ENCODE assay signal across 27 cellular contexts in genomic region chr1:54853793-54854370, GRCh38. TPM values are rescaled to one million over a fixed set of nuclear protein-coding genes. Genes with fewer than 3 reads are reported as not detected.
DNase-seq lines count a peak whose midpoint lies in the region; ATAC-seq, FAIRE-seq and TF ChIP-seq lines count a peak whose summit lies in the region.
"Had no signal": no experiment of that assay in that cellular context is flagged by ENCODE, and none has a peak within 500 bp of the region (broad histone marks: within the 10 kb centered on the region; RNA-seq: fewer than 3 reads in every experiment).

No MANE protein-coding gene starts in this region.

- H3K4me2 ChIP-seq in K562 (ENCODE audit: insufficient read depth, low read length) (no peak overlapping the region), neuronal stem cell (ENCODE audit: insufficient read depth, low read length, poor library complexity, severe bottlenecking) (no peak overlapping the region)

- H3K36me3 Mint-ChIP-seq in endothelial cell (ENCODE audit: low read depth, unreplicated experiment) (peaks cover 62% of the 10 kb centered on the region), CD14-positive monocyte (peaks cover 22 to 45% of the 10 kb centered on the region in 2 donors)
- peaks cover 66% of the 10 kb centered on the region for H3K36me3 Mint-ChIP-seq in activated CD4-positive, alpha-beta T cell treated with anti-CD3 and anti-CD28 coated beads, Interleukin-2, amount 10 ng/mL, durations not matched to agents 24 days and 14 days (ENCODE audit: low read depth)

- DNase-seq in K562 (ENCODE audit: extremely low read depth in 1 of 4, low spot score in 3 of 4) (no peak), endothelial cell (ENCODE audit: low spot score) (no peak), neuronal stem cell (ENCODE audit: low spot score) (no peak), medulla oblongata (ENCODE audit: extremely low spot score) (no peak), CD14-positive monocyte (ENCODE audit: low spot score) (no peak)
- DNase-seq in activated CD4-positive, alpha-beta T cell treated with anti-CD3 and anti-CD28 coated beads, Interleukin-2, amount 10 ng/mL, durations not matched to agents 24 days and 14 days = no peak
- DNase-seq: Calu3; CD8-positive, alpha-beta memory T cell; DND-41; H7; KG1; MG63; NCI-H1105 treated with DMSO at 0.1 percent for 48 hours; NCI-H146; NCI-H1930; NCI-H2107; NCI-H446; NCI-H524 treated with DMSO at 0.1 percent for 48 hours; NCI-H774; SJCRH30 had no signal

- H3K23ac ChIP-seq in neuronal stem cell (ENCODE audit: low read depth, low read length, poor library complexity) = peak overlapping the region; percentile 23

- H3K36me3 ChIP-seq in K562 (ENCODE audit: control insufficient read depth, insufficient read depth, low read length) = peaks cover 96% of the 10 kb centered on the region; the same call in 2 of the 3 replicates
- peaks cover 76 to 97% of the 10 kb centered on the region in 2 donors for H3K36me3 ChIP-seq in neuronal stem cell (replicated peaks in 1 of 2; ENCODE audit: control insufficient read depth in 2 of 2, insufficient read depth in 2 of 2, low read length in 2 of 2)
- H3K36me3 ChIP-seq: SJCRH30 had no signal

- H2AK5ac ChIP-seq in neuronal stem cell (ENCODE audit: low read depth, low read length) = no peak overlapping the region

- no peak overlapping the region for H2BK120ac ChIP-seq in neuronal stem cell (ENCODE audit: low read depth, low read length)

- no peak overlapping the region for H4K91ac ChIP-seq in neuronal stem cell (ENCODE audit: low read depth, low read length, poor library complexity)

- no peak for TF ChIP-seq POLR2A in K562 (conservative IDR thresholded peaks at IDR 0.05)

- H4K8ac ChIP-seq in neuronal stem cell (ENCODE audit: low read depth, low read length) = peak overlapping the region; percentile 84

- no peaks in the 10 kb centered on the region for H3K4me1 ChIP-seq in K562 (replicated peaks in 1 of 2; ENCODE audit: control insufficient read depth in 2 of 2, insufficient read depth in 2 of 2, low read length in 2 of 2)
- no peaks in the 10 kb centered on the region for H3K4me1 ChIP-seq in neuronal stem cell (ENCODE audit: control insufficient read depth in 2 of 2, insufficient read depth in 1 of 2, low read depth in 1 of 2, low read length in 2 of 2)
- H3K4me1 ChIP-seq: SJCRH30 had no signal

- H3K4me3 Mint-ChIP-seq in endothelial cell (ENCODE audit: unreplicated experiment) = no peak overlapping the region
- H3K4me3 Mint-ChIP-seq in activated CD4-positive, alpha-beta T cell treated with anti-CD3 and anti-CD28 coated beads, Interleukin-2, amount 10 ng/mL, durations not matched to agents 24 days and 14 days = no peak overlapping the region
- no peak overlapping the region for H3K4me3 Mint-ChIP-seq in CD14-positive monocyte
- H3K4me3 Mint-ChIP-seq: B cell; CD8-positive, alpha-beta memory T cell had no signal

- FAIRE-seq in K562 (lab: Jason Lieb, UNC) = no peak
- FAIRE-seq: GM12892, RCC 7860 had no signal

- no peaks in the 10 kb centered on the region for H3K79me2 ChIP-seq in K562 (ENCODE audit: control insufficient read depth, insufficient read depth, low read length)

- H2BK5ac ChIP-seq in neuronal stem cell (ENCODE audit: low read length) = no peak overlapping the region

- H3K18ac ChIP-seq in neuronal stem cell (ENCODE audit: low read length) = no peak overlapping the region

- no peak for TF ChIP-seq RAD21 in K562 (CRISPR knock-in tag; conservative IDR thresholded peaks at IDR 0.05 in 1 of 2, IDR thresholded peaks at IDR 0.05 in 1 of 2)

- H3K4ac ChIP-seq in neuronal stem cell (ENCODE audit: low read length) = no peak overlapping the region

- H3K9me1 ChIP-seq in K562 (ENCODE audit: control insufficient read depth, insufficient read depth, low read length) = peaks cover 3% of the 10 kb centered on the region

- peaks cover 4% of the 10 kb centered on the region for H3K79me1 ChIP-seq in neuronal stem cell (ENCODE audit: low read depth, low read length)

- H3K4me3 ChIP-seq in K562 = no peak overlapping the region
- no peak overlapping the region for H3K4me3 ChIP-seq in neuronal stem cell (ENCODE audit: low read length in 2 of 2)
- H3K4me3 ChIP-seq: MG63, SJCRH30 had no signal

- H3K4me1 Mint-ChIP-seq in endothelial cell (ENCODE audit: unreplicated experiment) (peaks cover 3% of the 10 kb centered on the region), CD14-positive monocyte (peaks cover 9% of the 10 kb centered on the region)
- H3K4me1 Mint-ChIP-seq in activated CD4-positive, alpha-beta T cell treated with anti-CD3 and anti-CD28 coated beads, Interleukin-2, amount 10 ng/mL, durations not matched to agents 24 days and 14 days = peaks cover 3% of the 10 kb centered on the region
- H3K4me1 Mint-ChIP-seq: B cell; CD8-positive, alpha-beta memory T cell had no signal

- H3K27ac ChIP-seq in K562 (ENCODE audit: extremely low read depth, low read depth, low read length) (no peak overlapping the region), neuronal stem cell (replicated peaks; ENCODE audit: low read length) (no peak overlapping the region)
- H3K27ac ChIP-seq: C4-2B, SJCRH30 had no signal

- CTCF ChIA-PET in K562 (lab: Yijun Ruan, JAX; ENCODE audit: low intra/inter-chr PET ratio) = no interaction called here

- in situ Hi-C loops in K562 (cut with MboI) = no loop called here

- no peaks in the 10 kb centered on the region for H3K9me3 ChIP-seq in K562 (replicated peaks; ENCODE audit: control insufficient read depth, insufficient read depth, low read depth, low read length)
- H3K9me3 ChIP-seq in neuronal stem cell (replicated peaks in 1 of 2; ENCODE audit: control insufficient read depth in 2 of 2, insufficient read depth in 1 of 2, low read depth in 1 of 2, low read length in 2 of 2) = no peaks in the 10 kb centered on the region
- H3K9me3 ChIP-seq: MG63, SJCRH30 had no signal

- peaks cover 2% of the 10 kb centered on the region for H3K27me3 Mint-ChIP-seq in endothelial cell (ENCODE audit: unreplicated experiment)
- H3K27me3 Mint-ChIP-seq in activated CD4-positive, alpha-beta T cell treated with anti-CD3 and anti-CD28 coated beads, Interleukin-2, amount 10 ng/mL, durations not matched to agents 24 days and 14 days = no peaks in the 10 kb centered on the region
- H3K27me3 Mint-ChIP-seq in CD14-positive monocyte (ENCODE audit: low read depth in 3 of 3) = peaks cover 0 to 2% (median 0%) of the 10 kb centered on the region in 3 donors
- H3K27me3 Mint-ChIP-seq: B cell; CD8-positive, alpha-beta memory T cell had no signal

- POLR2A ChIA-PET in K562 (lab: Yijun Ruan, JAX) = interaction anchor here (0.7 to 1.5 kb wide), 3 partner anchors 10 to 33 kb away, joined by 3 to 5 read pairs (median 3); partner anchors contain the start of gene DHCR24

- no peak for TF ChIP-seq EP300 in K562 (IDR thresholded peaks at IDR 0.05; ENCODE audit: low read length)

- BruUV-seq in K562 (replicated peaks; lab: Mats Ljungman, UMichigan) = no TSS peak

- H2AFZ ChIP-seq in K562 (ENCODE audit: low read depth, low read length) (no peak overlapping the region), neuronal stem cell (ENCODE audit: low read length) (no peak overlapping the region)

- H3K27me3 ChIP-seq in K562 (ENCODE audit: control insufficient read depth in 2 of 2, insufficient read depth in 2 of 2, low read length in 2 of 2) (no peaks in the 10 kb centered on the region), neuronal stem cell (ENCODE audit: control insufficient read depth in 3 of 3, insufficient read depth in 3 of 3, low read depth in 1 of 3, low read length in 3 of 3) (no peaks in the 10 kb centered on the region)
- H3K27me3 ChIP-seq: MG63, SJCRH30 had no signal

- H2BK15ac ChIP-seq in neuronal stem cell (ENCODE audit: low read length) = no peak overlapping the region

- WGBS in K562 (ENCODE audit: insufficient coverage, low coverage, missing lambda C conversion rate) = 93% methylated on average over 10 of the region's 12 CpGs
- WGBS in neuronal stem cell (ENCODE audit: extremely low coverage in 2 of 2, insufficient read length in 2 of 2, insufficient replicate concordance in 1 of 2), 2 donors = no CpG with 5 or more reads among the region's 12 CpGs

- TF ChIP-seq CTCF in K562 (IDR thresholded peaks at IDR 0.05 in 2 of 3, conservative IDR thresholded peaks at IDR 0.05 in 1 of 3; ENCODE audit: insufficient read depth in 2 of 3, low read depth in 1 of 3, low read length in 3 of 3) (no peak), endothelial cell (IDR thresholded peaks at IDR 0.05; ENCODE audit: unreplicated experiment) (no peak), CD14-positive monocyte (IDR thresholded peaks at IDR 0.05) (no peak)

- no peak overlapping the region for H3K14ac ChIP-seq in neuronal stem cell (ENCODE audit: low read length)

- H3K9ac ChIP-seq in K562 (ENCODE audit: insufficient read depth in 1 of 2, low read depth in 2 of 2, low read length in 2 of 2) = no peak overlapping the region
- peak overlapping the region; percentile 13 for H3K9ac ChIP-seq in neuronal stem cell (ENCODE audit: low read depth, low read length, poor library complexity)

- H3K27ac Mint-ChIP-seq in endothelial cell (ENCODE audit: unreplicated experiment) (peak overlapping the region; percentile 22), CD14-positive monocyte (peak overlapping the region in 2 of 7 donors; percentile 45 to 62)
- no peak overlapping the region for H3K27ac Mint-ChIP-seq in activated CD4-positive, alpha-beta T cell treated with anti-CD3 and anti-CD28 coated beads, Interleukin-2, amount 10 ng/mL, durations not matched to agents 24 days and 14 days
- H3K27ac Mint-ChIP-seq: B cell had no signal

- ATAC-seq in K562 (no peak), GM18868 (IDR thresholded peaks at IDR 0.05; ENCODE audit: unreplicated experiment) (no peak)

- no peaks in the 10 kb centered on the region for H3K9me3 Mint-ChIP-seq in endothelial cell (ENCODE audit: unreplicated experiment)
- no peaks in the 10 kb centered on the region for H3K9me3 Mint-ChIP-seq in activated CD4-positive, alpha-beta T cell treated with anti-CD3 and anti-CD28 coated beads, Interleukin-2, amount 10 ng/mL, durations not matched to agents 24 days and 14 days
- no peaks in the 10 kb centered on the region for H3K9me3 Mint-ChIP-seq in CD14-positive monocyte
- H3K9me3 Mint-ChIP-seq: CD8-positive, alpha-beta memory T cell had no signal

- no peak overlapping the region for H2BK12ac ChIP-seq in neuronal stem cell (ENCODE audit: low read length)

- intact Hi-C loops in K562 (cut with micrococcal nuclease) (no loop called here), CD14-positive monocyte (cut with micrococcal nuclease) (no loop called here)
- intact Hi-C loops in activated CD4-positive, alpha-beta T cell treated with anti-CD3 and anti-CD28 coated beads, Interleukin-2, amount 10 ng/mL, durations not matched to agents 24 days and 14 days (cut with micrococcal nuclease) = no loop called here

- 0 out of 2 replicates have a peak, but pooled peaks cover 7% of the 10 kb centered on the region for H4K20me1 ChIP-seq in K562 (replicated peaks; ENCODE audit: control insufficient read depth, insufficient read depth, low read length)

RNA-seq across cellular contexts. Expression of gene DHCR24, which starts 33.1 kb away (rescaled TPM):
- 237 and 531 TPM in 2 replicates for total RNA-seq in K562 (2011; cell fraction: chromatin; rRNA removed; ENCODE audit: low replicate concordance)
- total RNA-seq in K562 (2011; cell fraction: nucleolus; rRNA removed) = 417 and 435 TPM in 2 replicates
- total RNA-seq in K562 (2011; cell fraction: nucleoplasm; rRNA removed) = 411 and 423 TPM in 2 replicates
- total RNA-seq in K562 (2014; rRNA removed) (93.5 and 113 TPM in 2 replicates), K562 (2014; rRNA removed; fragmentation: Illumina TruSeq; extraction: Trizol) (70.6 and 74.3 TPM in 2 replicates), K562 (2015; rRNA removed; fragmentation: Illumina TruSeq; extraction: Trizol) (79.9 and 82.1 TPM in 2 replicates), K562 (2021) (158 and 161 TPM in 2 replicates), endothelial cell (ENCODE audit: unreplicated experiment) (181 TPM)
- polyA plus RNA-seq in K562 (2011; rRNA removed) (137 and 183 TPM in 2 replicates), K562 (2014; fragmentation: Illumina TruSeq; extraction: Trizol) (138 and 140 TPM in 2 replicates), K562 (2014; fragmentation: Nextera tagmentation; extraction: Ambion mirVana) (10 to 100 TPM; 23.4 to 29.6 TPM), K562 (2014; rRNA removed) (69.9 and 70.7 TPM in 2 replicates), CD14-positive monocyte (1 to 10 TPM; 3.0 to 3.5 TPM)
- polyA plus RNA-seq in K562 (2011; cell fraction: cytosol; rRNA removed) = 207 and 209 TPM in 2 replicates
- polyA plus RNA-seq in K562 (2011; cell fraction: nucleus; rRNA removed) = 214 and 280 TPM in 2 replicates
- polyA plus RNA-seq in K562 (2012) = 93.6 and 212 TPM in 2 replicates
- 215 and 292 TPM in 2 replicates for polyA minus RNA-seq in K562 (2011; rRNA and poly(A)+ RNA removed)
- polyA minus RNA-seq in K562 (2011; cell fraction: cytosol; rRNA and poly(A)+ RNA removed) = 158 and 163 TPM in 2 replicates
- 97.6 and 98.3 TPM in 2 replicates for polyA minus RNA-seq in K562 (2011; cell fraction: nucleus; rRNA and poly(A)+ RNA removed)
- polyA plus RNA-seq in neuronal stem cell (2013, experiment 1 of 2) = 108 TPM
- polyA plus RNA-seq in neuronal stem cell (2013, experiment 2 of 2) = 107 TPM
- 207 and 211 TPM in 2 replicates for total RNA-seq in activated CD4-positive, alpha-beta T cell treated with anti-CD3 and anti-CD28 coated beads, Interleukin-2, amount 10 ng/mL, durations not matched to agents 24 days and 14 days

RNA-seq across cellular contexts. Expression of gene TTC22, which starts 52.8 kb away (rescaled TPM):
- not detected in 2 replicates for total RNA-seq in K562 (2011; cell fraction: chromatin; rRNA removed; ENCODE audit: low replicate concordance)
- not detected in 2 replicates for total RNA-seq in K562 (2011; cell fraction: nucleolus; rRNA removed)
- not detected in 2 replicates for total RNA-seq in K562 (2011; cell fraction: nucleoplasm; rRNA removed)
- total RNA-seq in K562 (2014; rRNA removed) (not detected in 2 replicates), K562 (2014; rRNA removed; fragmentation: Illumina TruSeq; extraction: Trizol) (not detected in 2 replicates), K562 (2015; rRNA removed; fragmentation: Illumina TruSeq; extraction: Trizol) (not detected in 2 replicates), K562 (2021) (not detected in 2 replicates), endothelial cell (ENCODE audit: unreplicated experiment) (not detected)
- polyA plus RNA-seq in K562 (2011; rRNA removed) (0.03 TPM in 1 of 2 replicates, not detected in the other), K562 (2014; fragmentation: Illumina TruSeq; extraction: Trizol) (not detected in 2 replicates), K562 (2014; fragmentation: Nextera tagmentation; extraction: Ambion mirVana) (under 1 TPM in 1 of 2 experiments, not detected in 1; 0.07 TPM), K562 (2014; rRNA removed) (0.23 TPM in 1 of 2 replicates, not detected in the other), CD14-positive monocyte (under 1 TPM in 1 of 2 donors, not detected in 1; 0.04 TPM)
- 0.03 TPM in 2 replicates for polyA plus RNA-seq in K562 (2011; cell fraction: cytosol; rRNA removed)
- polyA plus RNA-seq in K562 (2011; cell fraction: nucleus; rRNA removed) = 0.07 TPM in 1 of 2 replicates, not detected in the other
- polyA plus RNA-seq in K562 (2012) = 0.09 and 0.14 TPM in 2 replicates
- polyA minus RNA-seq in K562 (2011; rRNA and poly(A)+ RNA removed) = not detected in 2 replicates
- polyA minus RNA-seq in K562 (2011; cell fraction: cytosol; rRNA and poly(A)+ RNA removed) = not detected in 2 replicates
- polyA minus RNA-seq in K562 (2011; cell fraction: nucleus; rRNA and poly(A)+ RNA removed) = not detected in 2 replicates
- polyA plus RNA-seq in neuronal stem cell (2013, experiment 1 of 2) = 0.07 TPM
- 0.06 TPM for polyA plus RNA-seq in neuronal stem cell (2013, experiment 2 of 2)
- 1.6 TPM in 2 replicates for total RNA-seq in activated CD4-positive, alpha-beta T cell treated with anti-CD3 and anti-CD28 coated beads, Interleukin-2, amount 10 ng/mL, durations not matched to agents 24 days and 14 days
- total RNA-seq: A673, HT1080, SJCRH30 had no signal
